Comparison of ENCODE assay signal across 8 cellular contexts in genomic region chr16:19718624-19718965, GRCh38. TPM values are rescaled to one million over a fixed set of nuclear protein-coding genes. Genes with fewer than 3 reads are reported as not detected.
DNase-seq lines count a peak whose midpoint lies in the region; ATAC-seq, FAIRE-seq and TF ChIP-seq lines count a peak whose summit lies in the region.

No MANE protein-coding gene starts in this region.

- H3K9me3 ChIP-seq in A549 (no peaks in the 10 kb centered on the region), iPS DF 6.9 (ENCODE audit: control insufficient read depth, insufficient read depth, low read length) (no peaks in the 10 kb centered on the region)

- no peak for TF ChIP-seq RAD21 in A549 (conservative IDR thresholded peaks at IDR 0.05 in 1 of 2, IDR thresholded peaks at IDR 0.05 in 1 of 2)

- POLR2A ChIA-PET in A549 (lab: Yijun Ruan, JAX): interaction anchor here (0.7 to 1.6 kb wide), 7 partner anchors 11 to 188 kb away, joined by 3 to 10 read pairs (median 4); partner anchors contain the start of gene VPS35L

- peaks cover 41% of the 10 kb centered on the region for H3K4me1 Mint-ChIP-seq in GM23338

- no peaks in the 10 kb centered on the region for H3K9me3 Mint-ChIP-seq in GM23338

- peak in 1 of 2 experiments; percentile 25 for DNase-seq in A549 (ENCODE audit: low read depth in 1 of 2, low spot score in 1 of 2)
- peak; percentile 83 for DNase-seq in GM23338 (ENCODE audit: low spot score)
- DNase-seq in iPS DF 6.9 (ENCODE audit: low read depth, low spot score): no peak
- peak; percentile 33 for DNase-seq in stimulated activated CD8-positive, alpha-beta memory T cell treated with anti-CD3 and anti-CD28 coated beads, Interleukin-4, amount 100 ng/mL, for 48 hours
- DNase-seq in SIG-M5 (lab: John Stamatoyannopoulos, UW): no peak

- no peaks in the 10 kb centered on the region for H3K27me3 ChIP-seq in GM23338 (ENCODE audit: insufficient read depth)
- no peaks in the 10 kb centered on the region for H3K27me3 ChIP-seq in iPS DF 6.9 (ENCODE audit: control insufficient read depth, insufficient read depth, low read length)

- CTCF ChIA-PET in A549 (lab: Yijun Ruan, JAX): interaction anchor here (0.8 to 3.3 kb wide), 5 partner anchors 14 to 166 kb away, joined by 3 to 18 read pairs (median 6); partner anchors contain the start of gene GPRC5B

- TF ChIP-seq EP300 in A549 (IDR thresholded peaks at IDR 0.05): no peak

- H3K27ac ChIP-seq in A549 (peak overlapping the region; percentile 89 to 92), GM23338 (ENCODE audit: low read depth) (peak overlapping the region; percentile 68), iPS DF 6.9 (ENCODE audit: low read length) (no peak overlapping the region)

- H2AFZ ChIP-seq in GM23338: peak overlapping the region; percentile 99

- WGBS in A549 (ENCODE audit: missing lambda C conversion rate): 0% methylated on average over 21 of the region's 21 CpGs
- no CpG with 5 or more reads among the region's 21 CpGs for WGBS in iPS DF 6.9 (ENCODE audit: insufficient coverage, insufficient read length)

- H3K36me3 Mint-ChIP-seq in GM23338 (ENCODE audit: low read depth): peaks cover 36% of the 10 kb centered on the region

- peak overlapping the region; percentile 95 for H3K4me3 Mint-ChIP-seq in GM23338

- no peaks in the 10 kb centered on the region for H3K9me2 ChIP-seq in GM23338 (ENCODE audit: insufficient read depth)

- no peak for TF ChIP-seq POLR2A in A549 (IDR thresholded peaks at IDR 0.05; ENCODE audit: low read length)

- H3K79me2 ChIP-seq in GM23338 (replicated peaks; ENCODE audit: insufficient read depth): peaks cover 63% of the 10 kb centered on the region

- H4K20me1 ChIP-seq in GM23338 (replicated peaks; ENCODE audit: insufficient read depth): peaks cover 30% of the 10 kb centered on the region

- peaks cover 16% of the 10 kb centered on the region for H3K36me3 ChIP-seq in GM23338 (ENCODE audit: insufficient read depth)
- peaks cover 6% of the 10 kb centered on the region for H3K36me3 ChIP-seq in iPS DF 6.9 (ENCODE audit: control insufficient read depth, insufficient read depth, low read length)

- H3K4me3 ChIP-seq in A549: peak overlapping the region; percentile 89
- peak overlapping the region; percentile 100 for H3K4me3 ChIP-seq in GM23338
- H3K4me3 ChIP-seq in WI38 (ENCODE audit: low read depth, low read length): peak overlapping the region; percentile 91
- peak overlapping the region; percentile 71 for H3K4me3 ChIP-seq in iPS DF 6.9 (ENCODE audit: low read length)

- ATAC-seq in A549: peak; percentile 8 to 37; a peak in 3 of 6 replicates
- ATAC-seq in GM23338: peak; percentile 13
- ATAC-seq in GM21825 (IDR thresholded peaks at IDR 0.05; ENCODE audit: unreplicated experiment): no peak
- no peak for ATAC-seq in GM21529 (IDR thresholded peaks at IDR 0.05; ENCODE audit: unreplicated experiment)

- peaks cover 18% of the 10 kb centered on the region for H3K27me3 Mint-ChIP-seq in GM23338 (ENCODE audit: insufficient read depth, low read depth, poor library complexity)

- 0 out of 2 replicates have a peak overlapping the region, but pooled peaks have one; percentile 53 for H3K27ac Mint-ChIP-seq in GM23338

- TF ChIP-seq CTCF in A549 (IDR thresholded peaks at IDR 0.05): no peak
- no peak for TF ChIP-seq CTCF in GM23338 (conservative IDR thresholded peaks at IDR 0.05; ENCODE audit: low read depth in 2 of 2)
- no peak for TF ChIP-seq CTCF in WI38 (IDR thresholded peaks at IDR 0.05; ENCODE audit: low read depth, low read length)

- peak overlapping the region; percentile 86 for H3K4me2 ChIP-seq in A549
- H3K4me2 ChIP-seq in GM23338: peak overlapping the region; percentile 96

- peaks cover 13% of the 10 kb centered on the region; the same call in 1 of the 2 replicates for H3F3A ChIP-seq in GM23338 (replicated peaks; ENCODE audit: low read depth)

- FAIRE-seq in A549 (lab: Jason Lieb, UNC): no peak

- peaks cover 33% of the 10 kb centered on the region for H3K4me1 ChIP-seq in A549
- peaks cover 23% of the 10 kb centered on the region for H3K4me1 ChIP-seq in GM23338 (ENCODE audit: insufficient read depth)
- no peaks in the 10 kb centered on the region for H3K4me1 ChIP-seq in iPS DF 6.9 (ENCODE audit: control insufficient read depth, insufficient read depth, low read length)

TF ChIP-seq in A549, 52 proteins besides CTCF, POLR2A, EP300 and RAD21:
- TF ChIP-seq KDM5A (IDR thresholded peaks at IDR 0.05) (no peak), PBX3 (IDR thresholded peaks at IDR 0.05) (no peak), PHF8 (IDR thresholded peaks at IDR 0.05; ENCODE audit: borderline replicate concordance, low read depth) (0 out of 2 replicates have a peak, but pooled peaks have one; percentile 55)
TF ChIP-seq in A549: peak in this region for 1.

TF ChIP-seq in GM23338, 12 proteins besides CTCF, POLR2A, EP300 and RAD21:
- no peak for TF ChIP-seq ZNF331 (CRISPR knock-in tag; IDR thresholded peaks at IDR 0.05; ENCODE audit: low read depth)
- no peak for TF ChIP-seq POLR2AphosphoS5 (IDR thresholded peaks at IDR 0.05; ENCODE audit: low read depth)
- TF ChIP-seq ZNF114 (CRISPR knock-in tag; IDR thresholded peaks at IDR 0.05): no peak
- TF ChIP-seq NANOG (IDR thresholded peaks at IDR 0.05; ENCODE audit: borderline replicate concordance): no peak
- no peak for TF ChIP-seq REST (IDR thresholded peaks at IDR 0.05; ENCODE audit: unreplicated experiment)
- no peak for TF ChIP-seq ETS1 (IDR thresholded peaks at IDR 0.05)
TF ChIP-seq in GM23338: peak in this region for 0.

RNA-seq across cellular contexts. Expression of gene IQCK, which starts 0.5 kb away (rescaled TPM):
- polyA plus RNA-seq in A549 (2011; rRNA removed): 13.0 and 15.6 TPM in 2 replicates
- 8.0 and 8.2 TPM in 2 replicates for polyA plus RNA-seq in A549 (2012; cell fraction: cytosol; rRNA removed)
- polyA plus RNA-seq in A549 (2012; cell fraction: nucleus; rRNA removed): 6.5 and 14.2 TPM in 2 replicates
- polyA plus RNA-seq in A549 (2017; fragmentation: RNase III; extraction: RNeasy Plus Mini Kit Qiagen cat#74134 plus additional on column Dnase treatment): 10.3 to 12.5 TPM (median 12.1 TPM) in 3 replicates
- 7.5 and 7.8 TPM in 2 replicates for polyA minus RNA-seq in A549 (2011; rRNA and poly(A)+ RNA removed)
- total RNA-seq in GM23338 (2014; rRNA removed; shearing (Covaris generic)): 7.9 and 10.0 TPM in 2 replicates
- polyA plus RNA-seq in GM23338 (2016; fragmentation: Nextera tagmentation; extraction: Ambion mirVana): 5.8 and 7.6 TPM in 2 replicates

RNA-seq across cellular contexts. Expression of gene KNOP1, which starts 0.6 kb away (rescaled TPM):
- 26.2 and 44.8 TPM in 2 replicates for polyA plus RNA-seq in A549 (2011; rRNA removed)
- 12.5 and 15.0 TPM in 2 replicates for polyA plus RNA-seq in A549 (2012; cell fraction: cytosol; rRNA removed)
- polyA plus RNA-seq in A549 (2012; cell fraction: nucleus; rRNA removed): 9.4 and 13.7 TPM in 2 replicates
- 38.2 to 39.2 TPM (median 39.1 TPM) in 3 replicates for polyA plus RNA-seq in A549 (2017; fragmentation: RNase III; extraction: RNeasy Plus Mini Kit Qiagen cat#74134 plus additional on column Dnase treatment)
- polyA minus RNA-seq in A549 (2011; rRNA and poly(A)+ RNA removed): 20.1 and 20.5 TPM in 2 replicates
- 56.1 and 57.7 TPM in 2 replicates for total RNA-seq in GM23338 (2014; rRNA removed; shearing (Covaris generic))
- 190 and 207 TPM in 2 replicates for polyA plus RNA-seq in GM23338 (2016; fragmentation: Nextera tagmentation; extraction: Ambion mirVana)

Comparison
In these comparisons a context has a peak if more than half of its experiments do, and no peak if none do; other contexts are left out.
1. ATAC-seq: peak in A549 (2 of 2) and GM23338 (single experiment); none in GM21825 (single experiment) and GM21529 (single experiment).
2. DNase-seq: peak in GM23338 (single experiment) and stimulated activated CD8-positive, alpha-beta memory T cell treated with anti-CD3 and anti-CD28 coated beads, Interleukin-4, amount 100 ng/mL, for 48 hours (single experiment); none in iPS DF 6.9 (single experiment) and SIG-M5 (single experiment).
3. Peak in every context shown above with its lines, with median percentiles within 50 percentile points of each other: H3K4me3 ChIP-seq.